In the genomic region with DNA sequence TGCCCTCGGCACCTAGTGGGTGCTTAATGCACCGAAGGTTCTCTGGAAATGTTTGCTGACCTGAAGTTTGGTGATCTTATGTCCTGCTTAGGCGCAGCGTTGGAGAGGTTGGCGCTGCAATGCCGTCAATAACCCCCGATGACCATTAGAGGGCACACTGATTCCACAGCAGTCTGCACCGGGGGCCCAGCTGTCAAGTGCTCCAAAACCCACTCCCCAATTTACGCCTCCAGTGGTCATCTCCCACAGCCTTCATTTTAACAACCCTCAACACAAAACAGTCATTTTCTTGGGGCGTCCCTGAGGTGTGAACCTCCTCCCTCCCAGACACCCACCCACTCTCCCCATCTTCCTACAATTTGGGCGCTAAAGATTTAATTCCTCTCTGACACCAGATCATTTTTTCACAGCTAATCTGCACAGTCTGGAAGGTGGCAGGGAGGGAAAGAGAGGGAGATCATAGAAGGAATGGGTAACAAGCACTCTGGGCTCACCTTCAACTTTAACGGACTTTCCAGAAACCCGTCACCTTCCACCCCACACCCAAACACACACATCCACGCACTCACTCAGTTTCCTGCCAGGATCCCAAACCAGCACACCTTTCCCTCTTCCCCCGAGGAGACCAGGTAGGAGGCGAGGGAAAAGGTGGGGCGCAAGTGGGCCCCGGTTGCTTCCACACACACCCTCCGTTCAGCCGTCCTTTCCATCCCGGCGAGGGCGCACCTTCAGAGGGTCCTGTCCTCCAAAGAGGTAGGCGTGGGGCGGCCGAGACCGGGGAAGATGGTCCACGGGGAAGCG, we compare ENCODE assay signal across 8 cellular contexts. TPM values are rescaled to one million over a fixed set of nuclear protein-coding genes. Genes with fewer than 3 reads are reported as not detected.
A peak's percentile ranks its signal among the peaks of the same experiment; 100 is the strongest.
DNase-seq lines count a peak whose midpoint lies in the region; ATAC-seq and TF ChIP-seq lines count a peak whose summit lies in the region.

No MANE protein-coding gene starts in this region.

- peaks cover 22 to 24% of the 10 kb centered on the region in 2 donors for H3K4me1 Mint-ChIP-seq in natural killer cell treated with Interleukin-12 subunit alpha and Interleukin-12 subunit beta and Interleukin-15 and Interleukin-18, amount 100 ng/mL, for 72 hours (ENCODE audit: low read depth in 2 of 2)

- 3% methylated on average over 29 of the region's 29 CpGs for WGBS in urinary bladder

- peak overlapping the region in 1 of 2 donors; percentile 2 for H3K27ac Mint-ChIP-seq in natural killer cell treated with Interleukin-12 subunit alpha and Interleukin-12 subunit beta and Interleukin-15 and Interleukin-18, amount 100 ng/mL, for 72 hours

- peak overlapping the region; percentile 85 for H3K4me3 Mint-ChIP-seq in natural killer cell treated with Interleukin-12 subunit alpha and Interleukin-12 subunit beta and Interleukin-15 and Interleukin-18, amount 100 ng/mL, for 72 hours

- H3K4me1 ChIP-seq in urinary bladder (ENCODE audit: insufficient read depth) = no peaks in the 10 kb centered on the region

- peak; percentile 77 for DNase-seq in AG08396 (ENCODE audit: low spot score)
- DNase-seq in GM13976 (ENCODE audit: low spot score) = peak; percentile 80
- peak; percentile 59 for DNase-seq in NCI-H748 treated with DMSO at 0.1 percent for 48 hours (lab: John Stamatoyannopoulos, UW)
- peak; percentile 69 to 73 for DNase-seq in activated T-cell treated with anti-CD3 and anti-CD28 coated beads, Interleukin-2, amount 50 U/mL, for 48 hours
- DNase-seq in fibroblast of pulmonary artery (ENCODE audit: low read depth) = peak; percentile 71
- peak; percentile 64 for DNase-seq in natural killer cell treated with Interleukin-12 subunit alpha and Interleukin-12 subunit beta and Interleukin-15 and Interleukin-18, amount 100 ng/mL, for 72 hours (ENCODE audit: low spot score)

- ATAC-seq in natural killer cell treated with Interleukin-12 subunit alpha and Interleukin-12 subunit beta and Interleukin-15 and Interleukin-18, amount 100 ng/mL, for 72 hours = peak in 1 of 2 donors; percentile 53
- ATAC-seq in GM19397 (IDR thresholded peaks at IDR 0.05; ENCODE audit: unreplicated experiment) = no peak

- H3K27ac ChIP-seq in urinary bladder (ENCODE audit: low read depth) = peak overlapping the region; percentile 41

- no peaks in the 10 kb centered on the region for H3K36me3 ChIP-seq in urinary bladder (ENCODE audit: insufficient read depth)

- in situ Hi-C loops in GM13976 (cut with MboI; ENCODE audit: low sequenced_read_pairs, unreplicated experiment) = loop anchor here (10.0 kb wide), 2 partner anchors 67 to 307 kb away; a partner anchor contains a TSS

- H3K27me3 Mint-ChIP-seq in natural killer cell treated with Interleukin-12 subunit alpha and Interleukin-12 subunit beta and Interleukin-15 and Interleukin-18, amount 100 ng/mL, for 72 hours = peaks cover 44 to 47% of the 10 kb centered on the region in 2 donors

- no peaks in the 10 kb centered on the region for H3K36me3 Mint-ChIP-seq in natural killer cell treated with Interleukin-12 subunit alpha and Interleukin-12 subunit beta and Interleukin-15 and Interleukin-18, amount 100 ng/mL, for 72 hours

- no peaks in the 10 kb centered on the region for H3K9me3 Mint-ChIP-seq in natural killer cell treated with Interleukin-12 subunit alpha and Interleukin-12 subunit beta and Interleukin-15 and Interleukin-18, amount 100 ng/mL, for 72 hours

- H3K4me3 ChIP-seq in fibroblast of pulmonary artery (replicated peaks; ENCODE audit: low read depth, low read length) (peak overlapping the region; percentile 67), urinary bladder (ENCODE audit: low read depth, low read length) (peak overlapping the region; percentile 58)

- TF ChIP-seq CTCF in GM13976 (IDR thresholded peaks at IDR 0.05; ENCODE audit: borderline replicate concordance, control extremely low read depth, extremely low read depth, insufficient read depth, missing control alignments) (peak; percentile 88), fibroblast of pulmonary artery (IDR thresholded peaks at IDR 0.05; ENCODE audit: low read length, missing control alignments) (peak; percentile 96)

RNA-seq across cellular contexts. Expression of a gene that starts 0.6 kb away (rescaled TPM):
- total RNA-seq in natural killer cell treated with Interleukin-12 subunit alpha and Interleukin-12 subunit beta and Interleukin-15 and Interleukin-18, amount 100 ng/mL, for 72 hours = not detected
- 9.5 TPM for total RNA-seq in urinary bladder
- 31.6 TPM for polyA plus RNA-seq in urinary bladder

RNA-seq across cellular contexts. Expression of a gene that starts 7.1 kb away (rescaled TPM):
- 100 to 1,000 TPM; 198 to 210 TPM for total RNA-seq in natural killer cell treated with Interleukin-12 subunit alpha and Interleukin-12 subunit beta and Interleukin-15 and Interleukin-18, amount 100 ng/mL, for 72 hours
- 132 TPM for total RNA-seq in urinary bladder
- 77.2 TPM for polyA plus RNA-seq in urinary bladder

RNA-seq across cellular contexts. Expression of a gene that starts 19.4 kb away (rescaled TPM):
- 10 to 100 TPM; 23.9 to 42.5 TPM for total RNA-seq in natural killer cell treated with Interleukin-12 subunit alpha and Interleukin-12 subunit beta and Interleukin-15 and Interleukin-18, amount 100 ng/mL, for 72 hours
- total RNA-seq in urinary bladder = 36.9 TPM
- polyA plus RNA-seq in urinary bladder = 55.9 TPM

RNA-seq across cellular contexts. Expression of a gene that starts 44.1 kb away (rescaled TPM):
- 10 to 100 TPM; 82.1 to 96.8 TPM for total RNA-seq in natural killer cell treated with Interleukin-12 subunit alpha and Interleukin-12 subunit beta and Interleukin-15 and Interleukin-18, amount 100 ng/mL, for 72 hours
- 53.8 TPM for total RNA-seq in urinary bladder
- 63.9 TPM for polyA plus RNA-seq in urinary bladder

RNA-seq across cellular contexts. Expression of a gene that starts 49.7 kb away (rescaled TPM):
- total RNA-seq in natural killer cell treated with Interleukin-12 subunit alpha and Interleukin-12 subunit beta and Interleukin-15 and Interleukin-18, amount 100 ng/mL, for 72 hours = not detected
- total RNA-seq in urinary bladder = not detected
- 3.0 TPM for polyA plus RNA-seq in urinary bladder

Comparison
In these comparisons a context has a peak if more than half of its experiments do, and no peak if none do; other contexts are left out.
1. RNA of a gene that starts 0.6 kb away (total RNA-seq): 9.5 TPM in urinary bladder (single experiment); not detected in natural killer cell treated with Interleukin-12 subunit alpha and Interleukin-12 subunit beta and Interleukin-15 and Interleukin-18, amount 100 ng/mL, for 72 hours; every median in the first group is over 10 times any median in the second.
2. Peak in every context shown above with its lines, with median percentiles within 50 percentile points of each other: DNase-seq.